8 cellular contexts compared by ENCODE assay signal in genomic region chr11:3854660-3854976, GRCh38. TPM values are rescaled to one million over a fixed set of nuclear protein-coding genes. Genes with fewer than 3 reads are reported as not detected.
DNase-seq lines count a peak whose midpoint lies in the region; ATAC-seq, FAIRE-seq and TF ChIP-seq lines count a peak whose summit lies in the region.

No MANE protein-coding gene starts in this region.

- H3K36me3 ChIP-seq in SJCRH30: no peaks in the 10 kb centered on the region
- no peaks in the 10 kb centered on the region for H3K36me3 ChIP-seq in skeletal muscle tissue (ENCODE audit: control insufficient read depth in 3 of 3, insufficient read depth in 3 of 3, low read length in 3 of 3)

- H3K4me3 ChIP-seq in SJCRH30 (peak overlapping the region; percentile 94), fibroblast of pulmonary artery (replicated peaks; ENCODE audit: low read depth, low read length) (peak overlapping the region; percentile 86), skeletal muscle tissue (ENCODE audit: low read length in 3 of 3) (peak overlapping the region; percentile 49 to 89 (median 55))

- no peak for TF ChIP-seq CTCF in fibroblast of pulmonary artery (IDR thresholded peaks at IDR 0.05; ENCODE audit: low read length, missing control alignments)

- H3K27me3 ChIP-seq in SJCRH30 (no peaks in the 10 kb centered on the region), skeletal muscle tissue (ENCODE audit: control insufficient read depth in 3 of 3, insufficient read depth in 3 of 3, low read length in 3 of 3) (no peaks in the 10 kb centered on the region)

- peak overlapping the region; percentile 80 to 98 (median 96) for H3K9ac ChIP-seq in skeletal muscle tissue (ENCODE audit: low read depth in 1 of 3, low read length in 3 of 3)

- peak overlapping the region; percentile 56; the same call in 1 of the 2 replicates for H3K27ac ChIP-seq in SJCRH30
- peak overlapping the region; percentile 93 for H3K27ac ChIP-seq in skeletal muscle tissue (ENCODE audit: low read depth, low read length)

- no peak for TF ChIP-seq POLR2A in H54 (IDR thresholded peaks at IDR 0.05; ENCODE audit: low read depth, low read length)

- ATAC-seq in GM19324 (IDR thresholded peaks at IDR 0.05; ENCODE audit: low FRiP score, unreplicated experiment): peak; percentile 2

- H3K9me3 ChIP-seq in SJCRH30 (replicated peaks): no peaks in the 10 kb centered on the region
- H3K9me3 ChIP-seq in skeletal muscle tissue (ENCODE audit: control insufficient read depth in 3 of 3, low read length in 3 of 3): no peaks in the 10 kb centered on the region

- DNase-seq in SJCRH30 (no peak), fibroblast of pulmonary artery (ENCODE audit: low read depth) (no peak), activated gamma-delta T cell treated with Interleukin-2 at 50 U/mL for 16 hours (no peak), NCI-H1105 (lab: John Stamatoyannopoulos, UW) (no peak), H54 (ENCODE audit: insufficient read length, low spot score) (no peak), NCI-H82 treated with DMSO at 0.1 percent for 48 hours (lab: John Stamatoyannopoulos, UW; ENCODE audit: unreplicated experiment) (no peak)

- H3K4me1 ChIP-seq in SJCRH30 (peaks cover 8% of the 10 kb centered on the region), skeletal muscle tissue (ENCODE audit: control insufficient read depth in 3 of 3, insufficient read depth in 3 of 3, low read length in 3 of 3) (peaks cover 41 to 53% (median 43%) of the 10 kb centered on the region in 3 donors)

- FAIRE-seq in H54 (lab: Jason Lieb, UNC): no peak

RNA-seq across cellular contexts. Expression of gene STIM1, which starts 0.8 kb away (rescaled TPM):
- 12.9 and 14.7 TPM in 2 replicates for total RNA-seq in SJCRH30 (2014; rRNA removed; shearing (Covaris generic))
- 54.8 TPM for total RNA-seq in skeletal muscle tissue

RNA-seq across cellular contexts. Expression of gene RHOG, which starts 13.9 kb away (rescaled TPM):
- 15.5 and 17.4 TPM in 2 replicates for total RNA-seq in SJCRH30 (2014; rRNA removed; shearing (Covaris generic))
- total RNA-seq in skeletal muscle tissue: 1.6 TPM

RNA-seq across cellular contexts. Expression of gene PGAP2, which starts 46.3 kb away (rescaled TPM):
- 4.5 and 5.3 TPM in 2 replicates for total RNA-seq in SJCRH30 (2014; rRNA removed; shearing (Covaris generic))
- 8.9 TPM for total RNA-seq in skeletal muscle tissue

RNA-seq across cellular contexts. Expression of gene NUP98, which starts 57.3 kb away (rescaled TPM):
- 191 and 217 TPM in 2 replicates for total RNA-seq in SJCRH30 (2014; rRNA removed; shearing (Covaris generic))
- 75.2 TPM for total RNA-seq in skeletal muscle tissue
